ENCODE assay signal across 8 cellular contexts in the genomic region with DNA sequence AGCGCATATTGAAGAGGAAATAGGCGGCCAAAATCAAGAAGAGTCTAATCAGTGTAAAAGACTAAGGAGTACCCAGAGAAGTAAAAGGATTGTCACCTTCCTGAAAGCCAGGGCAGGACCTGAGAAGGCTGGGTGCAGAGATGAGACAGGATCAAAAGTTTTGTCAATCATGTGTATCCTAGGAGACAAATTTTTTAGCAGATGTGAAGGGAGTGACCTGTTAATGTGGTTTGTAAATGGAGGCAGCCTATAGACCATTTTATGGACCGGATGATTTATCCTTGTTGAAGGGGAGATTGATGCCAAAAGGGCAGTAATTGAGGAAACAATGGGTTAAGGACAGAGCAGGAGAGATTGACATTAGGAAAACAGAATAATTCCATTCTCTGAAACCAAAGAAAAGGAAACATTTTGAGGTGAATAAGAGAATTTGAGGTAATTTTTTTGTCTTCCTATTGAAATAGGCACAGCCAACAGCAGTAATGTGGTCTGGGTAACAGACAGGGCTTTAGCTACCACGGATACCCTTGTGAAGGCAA. TPM values are rescaled to one million over a fixed set of nuclear protein-coding genes. Genes with fewer than 3 reads are reported as not detected.
A peak's percentile ranks its signal among the peaks of the same experiment; 100 is the strongest.
DNase-seq lines count a peak whose midpoint lies in the region; ATAC-seq and TF ChIP-seq lines count a peak whose summit lies in the region.

No MANE protein-coding gene starts in this region.

- H3K4me1 Mint-ChIP-seq in activated CD4-positive, alpha-beta memory T cell treated with anti-CD3 and anti-CD28 coated beads for 36 hours (ENCODE audit: low read depth): peaks cover 48% of the 10 kb centered on the region

- peak overlapping the region; percentile 92 for H3K4me3 ChIP-seq in GM06990 (replicated peaks; ENCODE audit: low read depth, low read length)
- H3K4me3 ChIP-seq in mesenchymal stem cell (ENCODE audit: insufficient read depth in 1 of 2, low read depth in 1 of 2, low read length in 2 of 2): peak overlapping the region in 1 of 2 experiments; percentile 99

- no peaks in the 10 kb centered on the region for H3K9me3 ChIP-seq in mesenchymal stem cell (ENCODE audit: control insufficient read depth, low read length)

- H3K27me3 Mint-ChIP-seq in activated CD4-positive, alpha-beta memory T cell treated with anti-CD3 and anti-CD28 coated beads for 36 hours: no peaks in the 10 kb centered on the region

- H4K8ac ChIP-seq in mesenchymal stem cell (ENCODE audit: low read length): no peak overlapping the region

- no peak overlapping the region for H3K14ac ChIP-seq in mesenchymal stem cell (ENCODE audit: low read length in 2 of 2)

- in situ Hi-C loops in G401 (cut with HindIII; ENCODE audit: low sequenced_read_pairs): no loop called here

- H3K27ac Mint-ChIP-seq in activated CD4-positive, alpha-beta memory T cell treated with anti-CD3 and anti-CD28 coated beads for 36 hours: peak overlapping the region; percentile 95

- peaks cover 36% of the 10 kb centered on the region for H3K36me3 Mint-ChIP-seq in activated CD4-positive, alpha-beta memory T cell treated with anti-CD3 and anti-CD28 coated beads for 36 hours

- H2BK120ac ChIP-seq in mesenchymal stem cell (ENCODE audit: low read depth, low read length): no peak overlapping the region

- no peaks in the 10 kb centered on the region for H3K36me3 ChIP-seq in GM06990 (ENCODE audit: control insufficient read depth, insufficient read depth, low read length)
- no peaks in the 10 kb centered on the region for H3K36me3 ChIP-seq in mesenchymal stem cell (ENCODE audit: control insufficient read depth in 1 of 2, insufficient read depth in 2 of 2, low read depth in 1 of 2, low read length in 2 of 2)

- peak overlapping the region; percentile 100 for H3K9ac ChIP-seq in mesenchymal stem cell (ENCODE audit: low read length)

- DNase-seq in GM06990 (ENCODE audit: extremely low read depth, insufficient read length) (peak; percentile 13), mesenchymal stem cell (peak; percentile 15), posterior vena cava (ENCODE audit: low spot score) (no peak), G401 (ENCODE audit: low spot score) (no peak), NCI-H526 treated with DMSO at 0.1 percent for 48 hours (lab: John Stamatoyannopoulos, UW) (no peak)
- DNase-seq in activated CD4-positive, alpha-beta memory T cell treated with anti-CD3 and anti-CD28 coated beads for 36 hours: no peak

- POLR2A ChIA-PET in activated CD4-positive, alpha-beta memory T cell treated with anti-CD3 and anti-CD28 coated beads for 36 hours (lab: Charles Lee): interaction anchor here (0.8 to 1.8 kb wide), 2 partner anchors 70 to 84 kb away, joined by 3 to 12 read pairs; no protein-coding TSS in a partner anchor

- no peak overlapping the region for H2BK12ac ChIP-seq in mesenchymal stem cell (ENCODE audit: low read length in 2 of 2)

- H3K4me2 ChIP-seq in mesenchymal stem cell (ENCODE audit: low read length, poor library complexity, severe bottlenecking): peak overlapping the region; percentile 88

- CTCF ChIA-PET in activated CD4-positive, alpha-beta memory T cell treated with anti-CD3 and anti-CD28 coated beads for 36 hours (lab: Charles Lee): interaction anchor here (0.8 to 2.2 kb wide), 2 partner anchors 64 to 107 kb away, joined by 3 to 9 read pairs; no protein-coding TSS in a partner anchor

- H2AFZ ChIP-seq in mesenchymal stem cell (ENCODE audit: low read depth, low read length): peak overlapping the region; percentile 82

- WGBS in mesenchymal stem cell: 10% methylated on average over 3 of the region's 4 CpGs

- peak overlapping the region; percentile 96 for H3K4me3 Mint-ChIP-seq in activated CD4-positive, alpha-beta memory T cell treated with anti-CD3 and anti-CD28 coated beads for 36 hours

- no peak overlapping the region for H3K23ac ChIP-seq in mesenchymal stem cell (ENCODE audit: low read length in 2 of 2)

- no peak overlapping the region for H4K91ac ChIP-seq in mesenchymal stem cell (ENCODE audit: low read length)

- no peak overlapping the region for H3K18ac ChIP-seq in mesenchymal stem cell (ENCODE audit: low read depth in 1 of 2, low read length in 2 of 2)

- H3K27ac ChIP-seq in mesenchymal stem cell (ENCODE audit: low read length, poor library complexity, severe bottlenecking): no peak overlapping the region

- peak; percentile 6 for ATAC-seq in HG02763 (IDR thresholded peaks at IDR 0.05; ENCODE audit: unreplicated experiment)
- ATAC-seq in HG03342 (IDR thresholded peaks at IDR 0.05; ENCODE audit: unreplicated experiment): no peak

- no peak overlapping the region for H2BK15ac ChIP-seq in mesenchymal stem cell (ENCODE audit: low read depth, poor library complexity, severe bottlenecking)

- H3K4me1 ChIP-seq in mesenchymal stem cell (ENCODE audit: control insufficient read depth, insufficient read depth, low read depth, low read length): peaks cover 4% of the 10 kb centered on the region

- no peak overlapping the region for H3K4ac ChIP-seq in mesenchymal stem cell (ENCODE audit: low read depth in 1 of 2, low read length in 2 of 2)

- H3K79me1 ChIP-seq in mesenchymal stem cell (replicated peaks; ENCODE audit: low read length, poor library complexity, severe bottlenecking): peaks cover 25% of the 10 kb centered on the region

- H3K9me3 Mint-ChIP-seq in activated CD4-positive, alpha-beta memory T cell treated with anti-CD3 and anti-CD28 coated beads for 36 hours: no peaks in the 10 kb centered on the region

- H2BK5ac ChIP-seq in mesenchymal stem cell (ENCODE audit: low read depth, low read length, poor library complexity, severe bottlenecking): no peak overlapping the region

- no peak overlapping the region for H2AK5ac ChIP-seq in mesenchymal stem cell (ENCODE audit: low read length, severe bottlenecking)

- TF ChIP-seq CTCF in GM06990 (IDR thresholded peaks at IDR 0.05; ENCODE audit: insufficient read depth, low read length, poor library complexity, severe bottlenecking): no peak

- H3K27me3 ChIP-seq in GM06990 (replicated peaks; ENCODE audit: control insufficient read depth, insufficient read depth, low read length) (no peaks in the 10 kb centered on the region), mesenchymal stem cell (ENCODE audit: control insufficient read depth in 1 of 2, insufficient read depth in 1 of 2, low read length in 2 of 2) (no peaks in the 10 kb centered on the region)

- intact Hi-C loops in activated CD4-positive, alpha-beta memory T cell treated with anti-CD3 and anti-CD28 coated beads for 36 hours (cut with micrococcal nuclease): loop anchor here (1.0 to 10.0 kb wide), 7 partner anchors 33 to 1760 kb away; a partner anchor contains a TSS
- intact Hi-C loops in posterior vena cava (cut with DNase I): no loop called here

RNA-seq across cellular contexts. Expression of a gene that starts 0.9 kb away (rescaled TPM):
- 10 to 100 TPM; 79.3 to 83.1 TPM for total RNA-seq in activated CD4-positive, alpha-beta memory T cell treated with anti-CD3 and anti-CD28 coated beads for 36 hours
- 3.6 TPM for polyA plus RNA-seq in mesenchymal stem cell (2013, experiment 1 of 2)
- 4.0 TPM for polyA plus RNA-seq in mesenchymal stem cell (2013, experiment 2 of 2)
- 1 to 10 TPM in 1 of 2 donors, under 1 TPM in 1; 0.48 to 1.4 TPM for total RNA-seq in posterior vena cava
- total RNA-seq in G401 (2014; rRNA removed; shearing (Covaris generic)): 28.9 and 46.7 TPM in 2 replicates

RNA-seq across cellular contexts. Expression of a gene that starts 0.9 kb away (rescaled TPM):
- 10 to 100 TPM; 19.6 to 23.0 TPM for total RNA-seq in activated CD4-positive, alpha-beta memory T cell treated with anti-CD3 and anti-CD28 coated beads for 36 hours
- 4.5 TPM for polyA plus RNA-seq in mesenchymal stem cell (2013, experiment 1 of 2)
- 4.5 TPM for polyA plus RNA-seq in mesenchymal stem cell (2013, experiment 2 of 2)
- 1 to 10 TPM; 7.4 to 8.6 TPM for total RNA-seq in posterior vena cava
- 7.1 and 8.9 TPM in 2 replicates for total RNA-seq in G401 (2014; rRNA removed; shearing (Covaris generic))

Comparison
In these comparisons a context has a peak if more than half of its experiments do, and no peak if none do; other contexts are left out.
1. DNase-seq: peak in GM06990 (single experiment) and mesenchymal stem cell (single experiment); none in activated CD4-positive, alpha-beta memory T cell treated with anti-CD3 and anti-CD28 coated beads for 36 hours (single experiment), posterior vena cava (single experiment), G401 (single experiment) and NCI-H526 treated with DMSO at 0.1 percent for 48 hours (single experiment).
2. RNA of a gene that starts 0.9 kb away (total RNA-seq): 79.3 to 83.1 TPM in activated CD4-positive, alpha-beta memory T cell treated with anti-CD3 and anti-CD28 coated beads for 36 hours and 28.9 to 46.7 TPM in G401; 0.48 to 1.4 TPM in posterior vena cava; every median in the first group is over 10 times any median in the second.